ENCODE assay signal across 24 cellular contexts in the genomic region with DNA sequence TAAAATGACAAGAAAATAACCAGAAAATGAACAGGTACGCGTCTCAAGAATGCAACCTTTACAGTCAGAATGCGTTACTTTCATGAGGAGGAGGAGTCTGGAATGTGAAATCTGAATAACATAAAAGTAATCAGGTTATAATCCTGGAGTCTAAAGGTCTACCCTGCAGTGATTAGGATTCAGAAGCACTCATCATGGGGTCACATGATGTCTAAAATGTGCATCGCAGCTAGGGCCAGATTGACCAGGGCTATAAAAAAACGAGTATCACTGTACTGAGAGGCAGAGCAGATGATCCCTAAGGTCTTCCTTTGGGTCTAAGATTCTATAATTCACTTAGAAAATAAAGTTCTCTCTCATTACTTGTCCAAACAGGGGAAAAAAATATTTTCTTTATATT.
"Had no signal": no experiment of that assay in that cellular context is flagged by ENCODE, and none has a peak within 500 bp of the region (broad histone marks: within the 10 kb centered on the region; RNA-seq: fewer than 3 reads in every experiment).

No MANE protein-coding gene starts in this region.

- H3K4me1 ChIP-seq: esophagus muscularis mucosa, foreskin keratinocyte, heart right ventricle, left lung, lower lobe of right lung had no signal

- H3K27me3 Mint-ChIP-seq: naive B cell had no signal

- H3K27ac ChIP-seq: coronary artery, dorsolateral prefrontal cortex, esophagus muscularis mucosa, foreskin keratinocyte, heart right ventricle, left lung, lower lobe of right lung had no signal

- H3K4me3 Mint-ChIP-seq: mesothelial cell of epicardium, naive B cell had no signal

- H3K9me3 ChIP-seq: esophagus muscularis mucosa, heart right ventricle, left lung, lower lobe of right lung, mucosa of descending colon had no signal

- ATAC-seq: foreskin keratinocyte, heart right ventricle, left cardiac atrium, left lung, left ventricle myocardium superior, lower lobe of right lung, mucosa of descending colon had no signal

- H3K27ac Mint-ChIP-seq: mesothelial cell of epicardium, naive B cell had no signal

- H3K9me3 Mint-ChIP-seq: mesothelial cell of epicardium, naive B cell had no signal

- H3K27me3 ChIP-seq: dorsolateral prefrontal cortex, esophagus muscularis mucosa, foreskin keratinocyte, heart right ventricle, left lung had no signal

- H3K4me3 ChIP-seq: coronary artery, dorsolateral prefrontal cortex, esophagus muscularis mucosa, heart right ventricle, left lung, lower lobe of right lung, mucosa of descending colon had no signal

- FAIRE-seq: colon, endothelial cell of umbilical vein, frontal cortex, islet of Langerhans, keratinocyte had no signal

- DNase-seq: dermis blood vessel endothelial cell; dorsolateral prefrontal cortex; effector CD4-positive, alpha-beta T cell; effector memory CD4-positive, alpha-beta T cell; foreskin keratinocyte; glutamatergic neuron; head of caudate nucleus; heart right ventricle; hippocampal formation; left cardiac atrium; left lung; left ventricle myocardium superior; lower lobe of right lung; mesenchymal stem cell; mucosa of descending colon; naive B cell had no signal

- H3K4me1 Mint-ChIP-seq: mesothelial cell of epicardium had no signal
